In genomic region chr4:164087733-164088132, GRCh38 we compare ENCODE assay signal across 23 cellular contexts.
"Had no signal": no experiment of that assay in that cellular context is flagged by ENCODE, and none has a peak within 500 bp of the region (broad histone marks: within the 10 kb centered on the region; RNA-seq: fewer than 3 reads in every experiment).

No MANE protein-coding gene starts in this region.

- H3K4me1 ChIP-seq: colonic mucosa, esophagus squamous epithelium, gastrocnemius medialis, heart right ventricle, left lung, lower lobe of right lung had no signal

- ATAC-seq: effector memory CD8-positive, alpha-beta T cell; esophagus mucosa; gastrocnemius medialis; heart right ventricle; left cardiac atrium; left lung; left ventricle myocardium superior; lower lobe of right lung; mucosa of descending colon had no signal

- H3K36me3 ChIP-seq: colonic mucosa, esophagus squamous epithelium, gastrocnemius medialis, heart right ventricle, left lung, lower lobe of right lung had no signal

- DNase-seq: colonic mucosa; cortex of kidney; effector CD8-positive, alpha-beta T cell; effector memory CD8-positive, alpha-beta T cell; endodermal cell; erythroblast; esophagus squamous epithelium; foreskin fibroblast; foreskin melanocyte; gastrocnemius medialis; glutamatergic neuron; head of caudate nucleus; heart right ventricle; hippocampal formation; left cardiac atrium; left lung; left ventricle myocardium superior; lower lobe of right lung; mesenchymal stem cell; mucosa of descending colon; naive B cell had no signal

- H3K9me3 ChIP-seq: colonic mucosa, esophagus squamous epithelium, gastrocnemius medialis, left lung, lower lobe of right lung, mucosa of descending colon had no signal

- H3K27me3 ChIP-seq: colonic mucosa, gastrocnemius medialis, heart right ventricle, left lung had no signal

- H3K4me3 ChIP-seq: colonic mucosa, esophagus squamous epithelium, gastrocnemius medialis, heart right ventricle, left lung, lower lobe of right lung, mucosa of descending colon had no signal

- H3K27ac ChIP-seq: colonic mucosa, epithelial cell of prostate, esophagus squamous epithelium, gastrocnemius medialis, heart right ventricle, left lung, lower lobe of right lung had no signal
